19 cellular contexts compared by ENCODE assay signal in genomic region chr7:118148930-118149329, GRCh38. TPM values are rescaled to one million over a fixed set of nuclear protein-coding genes. Genes with fewer than 3 reads are reported as not detected.
A peak's percentile ranks its signal among the peaks of the same experiment; 100 is the strongest.
DNase-seq lines count a peak whose midpoint lies in the region; ATAC-seq and TF ChIP-seq lines count a peak whose summit lies in the region.
"Had no signal": no experiment of that assay in that cellular context is flagged by ENCODE, and none has a peak within 500 bp of the region (broad histone marks: within the 10 kb centered on the region; RNA-seq: fewer than 3 reads in every experiment).

No MANE protein-coding gene starts in this region.

- H3K4me3 Mint-ChIP-seq in naive thymus-derived CD8-positive, alpha-beta T cell = no peak overlapping the region
- H3K4me3 Mint-ChIP-seq: activated CD4-positive, alpha-beta memory T cell treated with anti-CD3 and anti-CD28 coated beads for 36 hours; activated T-cell treated with anti-CD3 and anti-CD28 coated beads, Interleukin-2, amount 50 U/mL, for 72 hours; neural progenitor cell had no signal

- H3K9me3 Mint-ChIP-seq in naive thymus-derived CD8-positive, alpha-beta T cell = no peaks in the 10 kb centered on the region
- H3K9me3 Mint-ChIP-seq: activated CD4-positive, alpha-beta memory T cell treated with anti-CD3 and anti-CD28 coated beads for 36 hours; activated T-cell treated with anti-CD3 and anti-CD28 coated beads, Interleukin-2, amount 50 U/mL, for 72 hours; neural progenitor cell had no signal

- no peak for TF ChIP-seq CTCF in A673 (conservative IDR thresholded peaks at IDR 0.05; ENCODE audit: low read depth, low read length)
- TF ChIP-seq CTCF in WERI-Rb-1 (IDR thresholded peaks at IDR 0.05; ENCODE audit: low read depth, low read length) = no peak

- ATAC-seq in GM18873 (IDR thresholded peaks at IDR 0.05; ENCODE audit: low FRiP score, unreplicated experiment) (peak; percentile 45), HG03520 (IDR thresholded peaks at IDR 0.05; ENCODE audit: unreplicated experiment) (peak; percentile 69)
- no peak for ATAC-seq in naive thymus-derived CD8-positive, alpha-beta T cell
- ATAC-seq: A549; activated T-cell treated with anti-CD3 and anti-CD28 coated beads, Interleukin-2, amount 50 U/mL, for 72 hours; right cardiac atrium had no signal

- BruUV-seq in A673 (replicated peaks; lab: Mats Ljungman, UMichigan) = no TSS peak

- no peaks in the 10 kb centered on the region for H3K4me1 Mint-ChIP-seq in naive thymus-derived CD8-positive, alpha-beta T cell

- H3K36me3 ChIP-seq in A673 (ENCODE audit: insufficient read depth, low read length, poor library complexity, severe bottlenecking) (no peaks in the 10 kb centered on the region), WERI-Rb-1 (no peaks in the 10 kb centered on the region)
- H3K36me3 ChIP-seq: neural progenitor cell had no signal

- H3K27ac ChIP-seq in A673 (ENCODE audit: low read depth, low read length, poor library complexity, severe bottlenecking) = no peak overlapping the region
- H3K27ac ChIP-seq in WERI-Rb-1 = no peak overlapping the region
- H3K27ac ChIP-seq: A549, neural progenitor cell, testis had no signal

- intact Hi-C loops in A673 (cut with micrococcal nuclease; ENCODE audit: unreplicated experiment) = no loop called here

- CTCF ChIA-PET in A673 (lab: Charles Lee) = no interaction called here

- H3K4me1 ChIP-seq in A673 (ENCODE audit: insufficient read depth, low read length, poor library complexity, severe bottlenecking) = peaks cover 17% of the 10 kb centered on the region
- H3K4me1 ChIP-seq: A549, testis had no signal

- POLR2A ChIA-PET in A673 (lab: Charles Lee; ENCODE audit: low non-redundant PET) = no interaction called here
- POLR2A ChIA-PET in naive thymus-derived CD8-positive, alpha-beta T cell (lab: Charles Lee) = no interaction called here

- no peaks in the 10 kb centered on the region for H3K36me3 Mint-ChIP-seq in naive thymus-derived CD8-positive, alpha-beta T cell
- H3K36me3 Mint-ChIP-seq: activated CD4-positive, alpha-beta memory T cell treated with anti-CD3 and anti-CD28 coated beads for 36 hours; neural progenitor cell had no signal

- H3K27me3 ChIP-seq in A673 (replicated peaks; ENCODE audit: insufficient read depth, low read depth, low read length, poor library complexity) = no peaks in the 10 kb centered on the region
- peaks cover 3% of the 10 kb centered on the region for H3K27me3 ChIP-seq in WERI-Rb-1 (ENCODE audit: insufficient read depth, low read depth, severe bottlenecking)
- H3K27me3 ChIP-seq: neural progenitor cell, testis had no signal

- no peaks in the 10 kb centered on the region for H3K9me3 ChIP-seq in A673 (ENCODE audit: low read depth, low read length, poor library complexity, severe bottlenecking)
- H3K9me3 ChIP-seq in WERI-Rb-1 (ENCODE audit: severe bottlenecking) = no peaks in the 10 kb centered on the region
- H3K9me3 ChIP-seq: A549, testis had no signal

- no peak overlapping the region for H3K4me3 ChIP-seq in A673 (ENCODE audit: low read depth, low read length, poor library complexity, severe bottlenecking)
- no peak overlapping the region for H3K4me3 ChIP-seq in WERI-Rb-1 (ENCODE audit: low read depth, low read length)
- H3K4me3 ChIP-seq: A549, neural progenitor cell, testis had no signal

- no peak overlapping the region for H3K27ac Mint-ChIP-seq in naive thymus-derived CD8-positive, alpha-beta T cell
- H3K27ac Mint-ChIP-seq: activated CD4-positive, alpha-beta memory T cell treated with anti-CD3 and anti-CD28 coated beads for 36 hours; activated T-cell treated with anti-CD3 and anti-CD28 coated beads, Interleukin-2, amount 50 U/mL, for 72 hours; neural progenitor cell had no signal

- peak; percentile 60 for DNase-seq in A673 (ENCODE audit: low spot score)
- DNase-seq in WERI-Rb-1 = peak; percentile 13
- no peak for DNase-seq in NCI-H2029 treated with DMSO at 0.1 percent for 48 hours (lab: John Stamatoyannopoulos, UW)
- DNase-seq in naive thymus-derived CD8-positive, alpha-beta T cell = no peak
- DNase-seq in GM19238 (ENCODE audit: insufficient read length, low spot score) = no peak
- DNase-seq in KG1 (lab: John Stamatoyannopoulos, UW) = no peak
- DNase-seq: activated CD4-positive, alpha-beta memory T cell treated with anti-CD3 and anti-CD28 coated beads for 36 hours; activated T-cell treated with anti-CD3 and anti-CD28 coated beads, Interleukin-2, amount 50 U/mL, for 72 hours; H7; MV-4-11; right cardiac atrium; SIG-M5; stimulated activated CD4-positive, alpha-beta T cell treated with anti-CD3 and anti-CD28 coated beads, Interleukin-1b, Interleukin-23, amount 100 ng/mL, for 48 hours; T1000; testis had no signal

- peaks cover 14 to 26% (median 23%) of the 10 kb centered on the region in 5 donors for H3K27me3 Mint-ChIP-seq in naive thymus-derived CD8-positive, alpha-beta T cell

RNA-seq across cellular contexts. Expression of gene LSM8, which starts 35.0 kb away (rescaled TPM):
- total RNA-seq in A673 (2021) = 54.0 and 56.7 TPM in 2 replicates
- 10 to 100 TPM; 63.5 to 63.9 TPM for total RNA-seq in naive thymus-derived CD8-positive, alpha-beta T cell
- 10 to 100 TPM; 41.0 to 47.3 (median 45.3) TPM for polyA plus RNA-seq in naive thymus-derived CD8-positive, alpha-beta T cell

Comparison
In these comparisons a context has a peak if more than half of its experiments do, and no peak if none do; other contexts are left out.
1. DNase-seq: peak in A673 (single experiment) and WERI-Rb-1 (single experiment); none in NCI-H2029 treated with DMSO at 0.1 percent for 48 hours (single experiment), naive thymus-derived CD8-positive, alpha-beta T cell (0 of 10), GM19238 (single experiment) and KG1 (single experiment).
2. ATAC-seq: peak in GM18873 (single experiment) and HG03520 (single experiment); none in naive thymus-derived CD8-positive, alpha-beta T cell (0 of 2).